Comparison of ENCODE assay signal across 1 cellular context in the genomic region with DNA sequence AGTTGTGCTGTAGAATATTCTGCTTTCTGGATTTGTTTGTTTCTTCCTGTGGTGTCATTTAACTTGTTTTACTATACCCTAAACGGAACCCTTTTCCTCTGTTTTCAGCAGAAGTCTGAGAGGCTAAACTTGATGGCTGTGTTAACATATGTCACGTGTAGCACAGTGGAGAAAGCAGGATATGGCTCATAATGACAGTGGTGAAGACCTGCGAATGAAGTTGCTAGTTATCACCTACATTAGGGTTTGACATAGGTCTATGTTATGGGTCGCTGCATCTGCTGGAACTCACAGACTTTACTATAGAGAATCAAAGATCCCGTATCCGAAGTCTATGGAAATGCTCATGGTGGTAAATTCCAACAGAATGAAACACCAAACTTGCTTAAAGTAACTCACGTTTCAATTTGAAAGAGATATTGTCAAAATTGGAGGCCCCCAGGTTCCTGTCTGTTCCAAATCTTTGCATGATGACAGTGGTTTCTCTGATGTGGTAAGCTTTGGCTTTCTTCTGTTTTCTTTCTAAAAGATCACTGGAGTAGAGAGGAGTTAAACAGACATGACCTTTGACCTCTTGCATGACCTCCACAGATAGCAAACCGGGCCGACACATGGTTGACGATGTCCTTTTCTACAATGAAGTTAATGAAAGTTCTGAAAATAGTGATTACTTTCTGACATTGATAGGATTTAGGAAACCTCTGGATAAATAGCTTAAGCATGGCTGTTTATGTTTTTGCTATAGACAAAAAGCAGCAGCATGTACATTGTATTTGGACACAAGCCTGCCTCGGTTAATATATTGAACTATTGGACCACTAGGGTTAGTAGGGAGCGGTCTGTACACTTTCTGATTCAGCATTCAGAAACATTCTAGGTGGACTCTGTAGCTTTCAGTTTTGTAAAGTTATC.
A peak's percentile ranks its signal among the peaks of the same experiment; 100 is the strongest.
TF ChIP-seq lines count a peak whose summit lies in the region.

No MANE protein-coding gene starts in this region.

TF ChIP-seq in K562, 482 proteins besides CTCF, POLR2A, EP300 and RAD21:
- TF ChIP-seq EP400 (IDR thresholded peaks at IDR 0.05) (no peak), ZNF143 (CRISPR knock-in tag; IDR thresholded peaks at IDR 0.05) (no peak), SMAD4 (CRISPR knock-in tag; conservative IDR thresholded peaks at IDR 0.05) (no peak), RNF2 (IDR thresholded peaks at IDR 0.05) (no peak), TARDBP (IDR thresholded peaks at IDR 0.05) (no peak), NR2C1 (IDR thresholded peaks at IDR 0.05) (peak; percentile 83), NR2C1 (tag; IDR thresholded peaks at IDR 0.05) (peak; percentile 81), HDAC6 (IDR thresholded peaks at IDR 0.05; ENCODE audit: low read depth, low read length) (no peak), ESRRA (IDR thresholded peaks at IDR 0.05; ENCODE audit: borderline replicate concordance, low read depth) (no peak), NR2C2 (CRISPR knock-in tag; IDR thresholded peaks at IDR 0.05) (no peak), NR2C2 (tag; IDR thresholded peaks at IDR 0.05) (peak; percentile 62; the same call in 1 of the 2 replicates), NUFIP1 (IDR thresholded peaks at IDR 0.05; ENCODE audit: partially characterized antibody) (no peak)
- TF ChIP-seq, protein P1, sequence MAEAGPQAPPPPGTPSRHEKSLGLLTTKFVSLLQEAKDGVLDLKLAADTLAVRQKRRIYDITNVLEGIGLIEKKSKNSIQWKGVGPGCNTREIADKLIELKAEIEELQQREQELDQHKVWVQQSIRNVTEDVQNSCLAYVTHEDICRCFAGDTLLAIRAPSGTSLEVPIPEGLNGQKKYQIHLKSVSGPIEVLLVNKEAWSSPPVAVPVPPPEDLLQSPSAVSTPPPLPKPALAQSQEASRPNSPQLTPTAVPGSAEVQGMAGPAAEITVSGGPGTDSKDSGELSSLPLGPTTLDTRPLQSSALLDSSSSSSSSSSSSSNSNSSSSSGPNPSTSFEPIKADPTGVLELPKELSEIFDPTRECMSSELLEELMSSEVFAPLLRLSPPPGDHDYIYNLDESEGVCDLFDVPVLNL (CRISPR knock-in tag; IDR thresholded peaks at IDR 0.05; ENCODE audit: low read depth) = no peak
- TF ChIP-seq, protein P2, sequence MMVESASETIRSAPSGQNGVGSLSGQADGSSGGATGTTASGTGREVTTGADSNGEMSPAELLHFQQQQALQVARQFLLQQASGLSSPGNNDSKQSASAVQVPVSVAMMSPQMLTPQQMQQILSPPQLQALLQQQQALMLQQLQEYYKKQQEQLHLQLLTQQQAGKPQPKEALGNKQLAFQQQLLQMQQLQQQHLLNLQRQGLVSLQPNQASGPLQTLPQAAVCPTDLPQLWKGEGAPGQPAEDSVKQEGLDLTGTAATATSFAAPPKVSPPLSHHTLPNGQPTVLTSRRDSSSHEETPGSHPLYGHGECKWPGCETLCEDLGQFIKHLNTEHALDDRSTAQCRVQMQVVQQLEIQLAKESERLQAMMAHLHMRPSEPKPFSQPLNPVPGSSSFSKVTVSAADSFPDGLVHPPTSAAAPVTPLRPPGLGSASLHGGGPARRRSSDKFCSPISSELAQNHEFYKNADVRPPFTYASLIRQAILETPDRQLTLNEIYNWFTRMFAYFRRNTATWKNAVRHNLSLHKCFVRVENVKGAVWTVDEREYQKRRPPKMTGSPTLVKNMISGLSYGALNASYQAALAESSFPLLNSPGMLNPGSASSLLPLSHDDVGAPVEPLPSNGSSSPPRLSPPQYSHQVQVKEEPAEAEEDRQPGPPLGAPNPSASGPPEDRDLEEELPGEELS (CRISPR knock-in tag; IDR thresholded peaks at IDR 0.05; ENCODE audit: borderline replicate concordance) = no peak
- TF ChIP-seq, protein P3, sequence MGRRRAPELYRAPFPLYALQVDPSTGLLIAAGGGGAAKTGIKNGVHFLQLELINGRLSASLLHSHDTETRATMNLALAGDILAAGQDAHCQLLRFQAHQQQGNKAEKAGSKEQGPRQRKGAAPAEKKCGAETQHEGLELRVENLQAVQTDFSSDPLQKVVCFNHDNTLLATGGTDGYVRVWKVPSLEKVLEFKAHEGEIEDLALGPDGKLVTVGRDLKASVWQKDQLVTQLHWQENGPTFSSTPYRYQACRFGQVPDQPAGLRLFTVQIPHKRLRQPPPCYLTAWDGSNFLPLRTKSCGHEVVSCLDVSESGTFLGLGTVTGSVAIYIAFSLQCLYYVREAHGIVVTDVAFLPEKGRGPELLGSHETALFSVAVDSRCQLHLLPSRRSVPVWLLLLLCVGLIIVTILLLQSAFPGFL (CRISPR knock-in tag; IDR thresholded peaks at IDR 0.05) = no peak
